In the genomic region with DNA sequence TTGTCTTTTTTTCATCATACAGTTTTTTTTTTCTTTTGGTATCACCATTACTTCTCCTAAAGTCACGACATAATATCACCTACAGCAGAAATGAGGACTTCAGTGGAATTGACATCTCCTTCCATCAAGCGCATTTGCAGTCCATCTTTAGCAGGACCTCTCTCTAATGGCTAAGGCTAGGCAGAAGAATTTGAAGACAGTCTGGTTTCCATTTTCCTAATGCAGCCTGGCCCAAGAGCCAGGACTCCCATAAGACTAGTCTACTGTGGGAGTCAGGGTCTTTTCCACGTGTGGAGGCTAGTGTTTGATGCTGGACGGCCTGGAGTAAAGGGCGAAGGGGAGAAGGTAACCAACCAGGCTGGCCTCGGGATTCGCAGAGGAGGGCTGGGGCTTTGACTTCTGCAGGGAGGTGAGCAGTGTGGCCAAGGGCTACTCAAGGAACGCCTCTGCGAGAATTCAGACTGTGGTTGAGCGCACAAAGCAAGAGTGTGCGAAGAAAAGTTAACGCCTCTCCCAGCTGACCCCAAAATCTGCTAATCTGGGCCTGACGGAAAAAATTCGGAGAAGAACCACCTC, we compare ENCODE assay signal across 8 cellular contexts. TPM values are rescaled to one million over a fixed set of nuclear protein-coding genes. Genes with fewer than 3 reads are reported as not detected.
DNase-seq lines count a peak whose midpoint lies in the region; ATAC-seq and TF ChIP-seq lines count a peak whose summit lies in the region.

No MANE protein-coding gene starts in this region.

- TF ChIP-seq CTCF in VCaP (conservative IDR thresholded peaks at IDR 0.05) (no peak), glutamatergic neuron (IDR thresholded peaks at IDR 0.05; ENCODE audit: partially characterized antibody, unreplicated experiment) (no peak)

- H4K8ac ChIP-seq in trophoblast cell (ENCODE audit: low read depth, low read length), result peak overlapping the region; percentile 99

- H3K4me1 Mint-ChIP-seq in activated T-cell treated with anti-CD3 and anti-CD28 coated beads, Interleukin-2, amount 50 U/mL, for 72 hours (ENCODE audit: low read depth), result peaks cover 62% of the 10 kb centered on the region
- H3K4me1 Mint-ChIP-seq in glutamatergic neuron (ENCODE audit: low read depth, unreplicated experiment), result peaks cover 19% of the 10 kb centered on the region

- H3K27ac ChIP-seq in VCaP (peak overlapping the region; percentile 98), trophoblast cell (ENCODE audit: low read depth, low read length) (peak overlapping the region; percentile 99)

- H3K27me3 Mint-ChIP-seq in activated T-cell treated with anti-CD3 and anti-CD28 coated beads, Interleukin-2, amount 50 U/mL, for 72 hours (ENCODE audit: low read depth), result no peaks in the 10 kb centered on the region
- H3K27me3 Mint-ChIP-seq in glutamatergic neuron (ENCODE audit: unreplicated experiment), result peaks cover 11% of the 10 kb centered on the region

- H3K4me3 Mint-ChIP-seq in activated T-cell treated with anti-CD3 and anti-CD28 coated beads, Interleukin-2, amount 50 U/mL, for 72 hours, result peak overlapping the region; percentile 88 to 94
- peak overlapping the region; percentile 93 for H3K4me3 Mint-ChIP-seq in glutamatergic neuron (ENCODE audit: unreplicated experiment)

- peaks cover 13% of the 10 kb centered on the region for H3K79me1 ChIP-seq in trophoblast cell (ENCODE audit: low read length)

- no CpG with 5 or more reads among the region's 14 CpGs for WGBS in trophoblast cell (ENCODE audit: extremely low coverage, insufficient coverage, insufficient read length)

- peaks cover 15 to 20% of the 10 kb centered on the region in 2 donors for H3K36me3 Mint-ChIP-seq in activated T-cell treated with anti-CD3 and anti-CD28 coated beads, Interleukin-2, amount 50 U/mL, for 72 hours (ENCODE audit: insufficient read depth in 2 of 2)
- no peaks in the 10 kb centered on the region for H3K36me3 Mint-ChIP-seq in glutamatergic neuron (ENCODE audit: unreplicated experiment)

- peak overlapping the region; percentile 23 for H3K23ac ChIP-seq in trophoblast cell (ENCODE audit: low read length)

- peak overlapping the region; percentile 38 for H2BK12ac ChIP-seq in trophoblast cell (ENCODE audit: low read length)

- peaks cover 5% of the 10 kb centered on the region for H3K9me3 ChIP-seq in trophoblast cell (ENCODE audit: insufficient read depth, low read depth, low read length)

- peak; percentile 3 to 8 for ATAC-seq in activated T-cell treated with anti-CD3 and anti-CD28 coated beads, Interleukin-2, amount 50 U/mL, for 72 hours (replicated peaks in 1 of 2)
- peak; percentile 10 for ATAC-seq in HG03039 (IDR thresholded peaks at IDR 0.05; ENCODE audit: unreplicated experiment)

- H3K9ac ChIP-seq in trophoblast cell (ENCODE audit: low read length), result peak overlapping the region; percentile 89

- no peak for DNase-seq in activated T-cell treated with anti-CD3 and anti-CD28 coated beads, Interleukin-2, amount 50 U/mL, for 72 hours
- DNase-seq in activated T-cell treated with anti-CD3 and anti-CD28 coated beads, Interleukin-2, amount 50 U/mL, for 48 hours, result no peak
- DNase-seq in glutamatergic neuron (peak; percentile 42), trophoblast cell (peak in 1 of 2 donors; percentile 36), erythroblast (lab: John Stamatoyannopoulos, UW) (no peak)
- DNase-seq in stimulated activated CD4-positive, alpha-beta T cell treated with anti-CD3 and anti-CD28 coated beads, Interleukin-4, amount 100 ng/mL, for 1 hour, result no peak

- peak overlapping the region; percentile 87 for H2BK120ac ChIP-seq in trophoblast cell (ENCODE audit: insufficient read depth, low read length, poor library complexity)

- peak overlapping the region; percentile 100 for H4K12ac ChIP-seq in trophoblast cell (ENCODE audit: low read depth, low read length)

- peak overlapping the region; percentile 97 for H2AFZ ChIP-seq in trophoblast cell (ENCODE audit: insufficient read depth, low read length, poor library complexity)

- peak overlapping the region; percentile 91 for H4K91ac ChIP-seq in trophoblast cell (ENCODE audit: low read depth, low read length)

- peak overlapping the region; percentile 93 for H2BK5ac ChIP-seq in trophoblast cell (ENCODE audit: low read depth, low read length, poor library complexity)

- peak overlapping the region; percentile 97 for H3K18ac ChIP-seq in trophoblast cell (ENCODE audit: low read length)

- H3K14ac ChIP-seq in trophoblast cell (ENCODE audit: low read length), result peak overlapping the region; percentile 99

- no peak for TF ChIP-seq POLR2A in erythroblast (IDR thresholded peaks at IDR 0.05; ENCODE audit: low read length)

- peak overlapping the region; percentile 93 for H3K27ac Mint-ChIP-seq in activated T-cell treated with anti-CD3 and anti-CD28 coated beads, Interleukin-2, amount 50 U/mL, for 72 hours
- peak overlapping the region; percentile 96 for H3K27ac Mint-ChIP-seq in glutamatergic neuron (ENCODE audit: unreplicated experiment)

- peaks cover 9 to 20% of the 10 kb centered on the region in 2 experiments for H3K36me3 ChIP-seq in trophoblast cell (ENCODE audit: control insufficient read depth in 1 of 2, insufficient read depth in 2 of 2, low read length in 2 of 2)

- peak overlapping the region; percentile 15 for H2AK5ac ChIP-seq in trophoblast cell (ENCODE audit: low read length)

- H3K4me3 ChIP-seq in trophoblast cell (ENCODE audit: low read depth, low read length), result peak overlapping the region; percentile 71

- peak overlapping the region; percentile 95 for H3K4me2 ChIP-seq in trophoblast cell (ENCODE audit: low read length)

- peaks cover 9% of the 10 kb centered on the region for H3K79me2 ChIP-seq in trophoblast cell (ENCODE audit: control insufficient read depth, insufficient read depth, low read length, poor library complexity)

- H3K4me1 ChIP-seq in trophoblast cell (ENCODE audit: control insufficient read depth in 1 of 2, insufficient read depth in 2 of 2, low read length in 2 of 2), result peaks cover 4 to 14% of the 10 kb centered on the region in 2 experiments

- no peaks in the 10 kb centered on the region for H3K27me3 ChIP-seq in trophoblast cell (ENCODE audit: insufficient read depth, low read length)

- no peaks in the 10 kb centered on the region for H3K9me3 Mint-ChIP-seq in activated T-cell treated with anti-CD3 and anti-CD28 coated beads, Interleukin-2, amount 50 U/mL, for 72 hours
- peaks cover 12% of the 10 kb centered on the region for H3K9me3 Mint-ChIP-seq in glutamatergic neuron (ENCODE audit: unreplicated experiment)

- peak overlapping the region; percentile 97 for H3K4ac ChIP-seq in trophoblast cell (ENCODE audit: low read depth, low read length)

RNA-seq across cellular contexts. Expression of gene ZNF740, which starts 0.7 kb away (rescaled TPM):
- 10 to 100 TPM; 44.2 to 49.5 TPM for total RNA-seq in activated T-cell treated with anti-CD3 and anti-CD28 coated beads, Interleukin-2, amount 50 U/mL, for 72 hours
- total RNA-seq in glutamatergic neuron (ENCODE audit: unreplicated experiment), result 38.2 TPM
- 7.0 and 7.6 TPM in 2 replicates for polyA plus RNA-seq in trophoblast cell (2013)

RNA-seq across cellular contexts. Expression of gene CSAD, which starts 0.9 kb away (rescaled TPM):
- 10 to 100 TPM; 42.7 to 45.2 TPM for total RNA-seq in activated T-cell treated with anti-CD3 and anti-CD28 coated beads, Interleukin-2, amount 50 U/mL, for 72 hours
- total RNA-seq in glutamatergic neuron (ENCODE audit: unreplicated experiment), result 34.5 TPM
- 8.8 and 9.2 TPM in 2 replicates for polyA plus RNA-seq in trophoblast cell (2013)

RNA-seq across cellular contexts. Expression of gene ITGB7, which starts 27.3 kb away (rescaled TPM):
- total RNA-seq in activated T-cell treated with anti-CD3 and anti-CD28 coated beads, Interleukin-2, amount 50 U/mL, for 72 hours, result 100 to 1,000 TPM in 1 of 2 donors, 10 to 100 TPM in 1; 88.0 to 111 TPM
- not detected for total RNA-seq in glutamatergic neuron (ENCODE audit: unreplicated experiment)
- polyA plus RNA-seq in trophoblast cell (2013), result 0.11 and 0.12 TPM in 2 replicates

RNA-seq across cellular contexts. Expression of gene RARG, which starts 52.2 kb away (rescaled TPM):
- total RNA-seq in activated T-cell treated with anti-CD3 and anti-CD28 coated beads, Interleukin-2, amount 50 U/mL, for 72 hours, result 10 to 100 TPM; 36.7 to 37.3 TPM
- total RNA-seq in glutamatergic neuron (ENCODE audit: unreplicated experiment), result 0.27 TPM
- 9.8 and 10.0 TPM in 2 replicates for polyA plus RNA-seq in trophoblast cell (2013)

Comparison
In these comparisons a context has a peak if more than half of its experiments do, and no peak if none do; other contexts are left out.
1. RNA of gene ITGB7, which starts 27.3 kb away (total RNA-seq): 88.0 to 111 TPM in activated T-cell treated with anti-CD3 and anti-CD28 coated beads, Interleukin-2, amount 50 U/mL, for 72 hours; not detected in glutamatergic neuron (single experiment); every median in the first group is over 10 times any median in the second.